ENCODE assay signal across 13 cellular contexts in genomic region chr7:99384523-99384922, GRCh38. TPM values are rescaled to one million over a fixed set of nuclear protein-coding genes. Genes with fewer than 3 reads are reported as not detected.
DNase-seq lines count a peak whose midpoint lies in the region; ATAC-seq lines count a peak whose summit lies in the region.
"Had no signal": no experiment of that assay in that cellular context is flagged by ENCODE, and none has a peak within 500 bp of the region (broad histone marks: within the 10 kb centered on the region; RNA-seq: fewer than 3 reads in every experiment).

No MANE protein-coding gene starts in this region.

- peaks cover 1% of the 10 kb centered on the region for H3K36me3 Mint-ChIP-seq in activated naive CD4-positive, alpha-beta T cell treated with anti-CD3 and anti-CD28 coated beads, Interleukin-2, amount 50 U/mL, for 24 hours
- peaks cover 4% of the 10 kb centered on the region for H3K36me3 Mint-ChIP-seq in IgD-negative memory B cell
- H3K36me3 Mint-ChIP-seq in activated naive CD8-positive, alpha-beta T cell treated with anti-CD3 and anti-CD28 coated beads, Interleukin-2, amount 50 U/mL, for 24 hours (ENCODE audit: low read depth), result peaks cover 40% of the 10 kb centered on the region
- H3K36me3 Mint-ChIP-seq in stimulated activated effector memory CD8-positive, alpha-beta T cell treated with anti-CD3 and anti-CD28 coated beads, Interleukin-12 subunit alpha, Interleukin-12 subunit beta, amount 100 ng/mL, for 72 hours, result peaks cover 100% of the 10 kb centered on the region

- peaks cover 36% of the 10 kb centered on the region for H3K4me1 Mint-ChIP-seq in activated naive CD4-positive, alpha-beta T cell treated with anti-CD3 and anti-CD28 coated beads, Interleukin-2, amount 50 U/mL, for 24 hours
- H3K4me1 Mint-ChIP-seq in IgD-negative memory B cell, result peaks cover 16 to 24% (median 17%) of the 10 kb centered on the region in 3 donors
- H3K4me1 Mint-ChIP-seq in activated naive CD8-positive, alpha-beta T cell treated with anti-CD3 and anti-CD28 coated beads, Interleukin-2, amount 50 U/mL, for 24 hours, result peaks cover 50% of the 10 kb centered on the region
- H3K4me1 Mint-ChIP-seq in stimulated activated effector memory CD8-positive, alpha-beta T cell treated with anti-CD3 and anti-CD28 coated beads, Interleukin-12 subunit alpha, Interleukin-12 subunit beta, amount 100 ng/mL, for 72 hours, result peaks cover 39% of the 10 kb centered on the region

- no peak overlapping the region for H3K4me3 Mint-ChIP-seq in activated naive CD4-positive, alpha-beta T cell treated with anti-CD3 and anti-CD28 coated beads, Interleukin-2, amount 50 U/mL, for 24 hours
- H3K4me3 Mint-ChIP-seq in IgD-negative memory B cell, result peak overlapping the region in 2 of 4 donors; percentile 12 to 20
- H3K4me3 Mint-ChIP-seq in activated naive CD8-positive, alpha-beta T cell treated with anti-CD3 and anti-CD28 coated beads, Interleukin-2, amount 50 U/mL, for 24 hours, result no peak overlapping the region
- H3K4me3 Mint-ChIP-seq in stimulated activated effector memory CD8-positive, alpha-beta T cell treated with anti-CD3 and anti-CD28 coated beads, Interleukin-12 subunit alpha, Interleukin-12 subunit beta, amount 100 ng/mL, for 72 hours, result no peak overlapping the region

- no peaks in the 10 kb centered on the region for H3K27me3 Mint-ChIP-seq in activated naive CD4-positive, alpha-beta T cell treated with anti-CD3 and anti-CD28 coated beads, Interleukin-2, amount 50 U/mL, for 24 hours
- no peaks in the 10 kb centered on the region for H3K27me3 Mint-ChIP-seq in IgD-negative memory B cell
- H3K27me3 Mint-ChIP-seq in activated naive CD8-positive, alpha-beta T cell treated with anti-CD3 and anti-CD28 coated beads, Interleukin-2, amount 50 U/mL, for 24 hours, result no peaks in the 10 kb centered on the region

- peak overlapping the region; percentile 70 for H3K27ac Mint-ChIP-seq in activated naive CD4-positive, alpha-beta T cell treated with anti-CD3 and anti-CD28 coated beads, Interleukin-2, amount 50 U/mL, for 24 hours
- H3K27ac Mint-ChIP-seq in IgD-negative memory B cell, result peak overlapping the region in 2 of 3 donors; percentile 19 to 78
- peak overlapping the region; percentile 78 for H3K27ac Mint-ChIP-seq in activated naive CD8-positive, alpha-beta T cell treated with anti-CD3 and anti-CD28 coated beads, Interleukin-2, amount 50 U/mL, for 24 hours
- peak overlapping the region; percentile 85 for H3K27ac Mint-ChIP-seq in stimulated activated effector memory CD8-positive, alpha-beta T cell treated with anti-CD3 and anti-CD28 coated beads, Interleukin-12 subunit alpha, Interleukin-12 subunit beta, amount 100 ng/mL, for 72 hours

- H3K9me3 Mint-ChIP-seq in activated naive CD4-positive, alpha-beta T cell treated with anti-CD3 and anti-CD28 coated beads, Interleukin-2, amount 50 U/mL, for 24 hours, result no peaks in the 10 kb centered on the region
- no peaks in the 10 kb centered on the region for H3K9me3 Mint-ChIP-seq in IgD-negative memory B cell
- no peaks in the 10 kb centered on the region for H3K9me3 Mint-ChIP-seq in activated naive CD8-positive, alpha-beta T cell treated with anti-CD3 and anti-CD28 coated beads, Interleukin-2, amount 50 U/mL, for 24 hours
- H3K9me3 Mint-ChIP-seq in stimulated activated effector memory CD8-positive, alpha-beta T cell treated with anti-CD3 and anti-CD28 coated beads, Interleukin-12 subunit alpha, Interleukin-12 subunit beta, amount 100 ng/mL, for 72 hours, result no peaks in the 10 kb centered on the region

- no peak for DNase-seq in activated naive CD4-positive, alpha-beta T cell (lab: John Stamatoyannopoulos, UW)
- no peak for DNase-seq in activated naive CD8-positive, alpha-beta T cell treated with anti-CD3 and anti-CD28 coated beads, Interleukin-2, amount 50 U/mL, for 24 hours
- DNase-seq in stimulated activated effector memory CD8-positive, alpha-beta T cell treated with anti-CD3 and anti-CD28 coated beads, Interleukin-12 subunit alpha, Interleukin-12 subunit beta, amount 100 ng/mL, for 72 hours (ENCODE audit: low spot score in 2 of 2), result no peak
- DNase-seq in dedifferentiated amniotic fluid mesenchymal stem cell (ENCODE audit: extremely low spot score) (no peak), GDM1 (lab: John Stamatoyannopoulos, UW) (no peak)
- DNase-seq: activated CD4-positive, alpha-beta T cell treated with anti-CD3 and anti-CD28 coated beads, Interleukin-2, amount 50 U/mL, for 4 hours; lower lobe of right lung; NCI-H1417; NCI-H69; stimulated activated CD4-positive, alpha-beta T cell treated with anti-CD3 and anti-CD28 coated beads, Interleukin-2, amount 100 ng/mL, for 24 hours had no signal

- no peak for ATAC-seq in activated naive CD8-positive, alpha-beta T cell treated with anti-CD3 and anti-CD28 coated beads, Interleukin-2, amount 50 U/mL, for 24 hours
- no peak for ATAC-seq in stimulated activated effector memory CD8-positive, alpha-beta T cell treated with anti-CD3 and anti-CD28 coated beads, Interleukin-12 subunit alpha, Interleukin-12 subunit beta, amount 100 ng/mL, for 72 hours
- no peak for ATAC-seq in GM21825 (IDR thresholded peaks at IDR 0.05; ENCODE audit: unreplicated experiment)
- ATAC-seq: lower lobe of right lung had no signal

RNA-seq across cellular contexts. Expression of gene ARPC1B, which starts 10.0 kb away (rescaled TPM):
- 728 TPM for polyA plus RNA-seq in IgD-negative memory B cell

RNA-seq across cellular contexts. Expression of gene PDAP1, which starts 23.9 kb away (rescaled TPM):
- polyA plus RNA-seq in IgD-negative memory B cell, result 33.8 TPM

RNA-seq across cellular contexts. Expression of gene BUD31, which starts 24.2 kb away (rescaled TPM):
- polyA plus RNA-seq in IgD-negative memory B cell, result 162 TPM

RNA-seq across cellular contexts. Expression of gene PTCD1, which starts 54.1 kb away (rescaled TPM):
- polyA plus RNA-seq in IgD-negative memory B cell, result 5.5 TPM

RNA-seq across cellular contexts. Expression of gene CPSF4, which starts 54.2 kb away (rescaled TPM):
- polyA plus RNA-seq in IgD-negative memory B cell, result 28.7 TPM
